In the genomic region with DNA sequence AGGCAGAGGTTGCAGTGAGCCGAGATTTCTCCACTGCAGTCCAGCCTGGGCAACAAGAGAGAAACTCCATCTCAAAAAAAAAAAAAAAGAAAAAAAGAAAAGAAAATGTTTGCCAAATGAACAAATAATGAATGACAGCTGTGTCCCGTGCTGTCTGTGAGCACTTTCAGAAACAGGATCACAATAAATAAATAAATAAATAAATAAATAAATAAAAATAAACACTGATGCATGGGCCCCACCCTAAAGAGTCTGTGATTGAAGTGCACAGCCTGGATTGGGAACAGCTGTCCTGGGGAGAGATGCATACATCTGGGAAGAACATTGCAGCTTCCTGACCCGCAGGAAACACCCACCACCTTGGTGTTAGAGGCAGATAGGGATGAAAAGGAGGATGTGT, we compare ENCODE assay signal across 24 cellular contexts.
DNase-seq lines count a peak whose midpoint lies in the region; ATAC-seq, FAIRE-seq and TF ChIP-seq lines count a peak whose summit lies in the region.
"Had no signal": no experiment of that assay in that cellular context is flagged by ENCODE, and none has a peak within 500 bp of the region (broad histone marks: within the 10 kb centered on the region; RNA-seq: fewer than 3 reads in every experiment).

No MANE protein-coding gene starts in this region.

- H3K9ac ChIP-seq in neuronal stem cell (ENCODE audit: low read depth, low read length, poor library complexity): no peak overlapping the region
- H3K9ac ChIP-seq: BLaER1 had no signal

- no peak overlapping the region for H4K91ac ChIP-seq in neuronal stem cell (ENCODE audit: low read depth, low read length, poor library complexity)

- H3K27ac ChIP-seq in A549 (no peak overlapping the region), neuronal stem cell (replicated peaks; ENCODE audit: low read length) (no peak overlapping the region)
- H3K27ac ChIP-seq: 22Rv1, BLaER1 had no signal

- H3K18ac ChIP-seq in neuronal stem cell (ENCODE audit: low read length): peak overlapping the region; percentile 13

- ATAC-seq in A549 (no peak), HG03565 (IDR thresholded peaks at IDR 0.05; ENCODE audit: unreplicated experiment) (no peak), HG02642 (IDR thresholded peaks at IDR 0.05; ENCODE audit: poor library complexity, unreplicated experiment) (no peak)
- ATAC-seq: GM12878 had no signal

- peak overlapping the region; percentile 31 for H3K23ac ChIP-seq in neuronal stem cell (ENCODE audit: low read depth, low read length, poor library complexity)

- H3K4me3 ChIP-seq in A549 (no peak overlapping the region), neuronal stem cell (ENCODE audit: low read length in 2 of 2) (no peak overlapping the region)
- H3K4me3 ChIP-seq: BLaER1, GM12878 had no signal

- no peak for FAIRE-seq in A549 (lab: Jason Lieb, UNC)
- FAIRE-seq: GM12878, GM12892, GM18507 had no signal

- no peaks in the 10 kb centered on the region for H3K4me1 ChIP-seq in A549
- no peaks in the 10 kb centered on the region for H3K4me1 ChIP-seq in neuronal stem cell (ENCODE audit: control insufficient read depth in 2 of 2, insufficient read depth in 1 of 2, low read depth in 1 of 2, low read length in 2 of 2)
- H3K4me1 ChIP-seq: BE2C, BLaER1 had no signal

- H3K9me3 ChIP-seq in A549: no peaks in the 10 kb centered on the region
- peaks cover 0 to 4% of the 10 kb centered on the region in 2 donors for H3K9me3 ChIP-seq in neuronal stem cell (replicated peaks in 1 of 2; ENCODE audit: control insufficient read depth in 2 of 2, insufficient read depth in 1 of 2, low read depth in 1 of 2, low read length in 2 of 2)
- H3K9me3 ChIP-seq: BE2C, BLaER1 had no signal

- TF ChIP-seq POLR2A in A549 (IDR thresholded peaks at IDR 0.05; ENCODE audit: low read length): no peak

- TF ChIP-seq CTCF in A549 (IDR thresholded peaks at IDR 0.05): no peak

- DNase-seq in A549 (ENCODE audit: low read depth in 1 of 2, low spot score in 1 of 2) (no peak), LHCN-M2 (ENCODE audit: low read depth) (peak; percentile 26), neuronal stem cell (ENCODE audit: low spot score) (no peak)
- DNase-seq: ACHN; BE2C; C1 segment of cervical spinal cord; CD4-positive, alpha-beta memory T cell; CD4-positive, CD25-positive, alpha-beta regulatory T cell; CD8-positive, alpha-beta memory T cell; COR-L47; DMS 273 treated with DMSO at 0.1 percent for 48 hours; DMS153; DMS53; DMS79; DND-41; EL; GDM1 had no signal

- WGBS in A549 (ENCODE audit: missing lambda C conversion rate): 13% methylated on average over 3 of the region's 3 CpGs
- no CpG with 5 or more reads among the region's 3 CpGs for WGBS in neuronal stem cell (ENCODE audit: extremely low coverage in 2 of 2, insufficient read length in 2 of 2, insufficient replicate concordance in 1 of 2), 2 donors

- no peak overlapping the region for H2BK5ac ChIP-seq in neuronal stem cell (ENCODE audit: low read length)

- no peak overlapping the region for H4K8ac ChIP-seq in neuronal stem cell (ENCODE audit: low read depth, low read length)

- no peaks in the 10 kb centered on the region for H3K36me3 ChIP-seq in neuronal stem cell (replicated peaks in 1 of 2; ENCODE audit: control insufficient read depth in 2 of 2, insufficient read depth in 2 of 2, low read length in 2 of 2)
- H3K36me3 ChIP-seq: BE2C, BLaER1 had no signal

- H2AFZ ChIP-seq in neuronal stem cell (ENCODE audit: low read length): no peak overlapping the region

- H2BK12ac ChIP-seq in neuronal stem cell (ENCODE audit: low read length): no peak overlapping the region

- no peak for TF ChIP-seq RAD21 in A549 (conservative IDR thresholded peaks at IDR 0.05 in 1 of 2, IDR thresholded peaks at IDR 0.05 in 1 of 2)

- H3K4me2 ChIP-seq in A549: no peak overlapping the region
- no peak overlapping the region for H3K4me2 ChIP-seq in neuronal stem cell (ENCODE audit: insufficient read depth, low read length, poor library complexity, severe bottlenecking)
- H3K4me2 ChIP-seq: BLaER1 had no signal

- H3K79me1 ChIP-seq in neuronal stem cell (ENCODE audit: low read depth, low read length): no peaks in the 10 kb centered on the region

- H2BK120ac ChIP-seq in neuronal stem cell (ENCODE audit: low read depth, low read length): no peak overlapping the region

- no peak overlapping the region for H2AK5ac ChIP-seq in neuronal stem cell (ENCODE audit: low read depth, low read length)

- POLR2A ChIA-PET in A549 (lab: Yijun Ruan, JAX): no interaction called here

- no peaks in the 10 kb centered on the region for H3K27me3 ChIP-seq in neuronal stem cell (ENCODE audit: control insufficient read depth in 3 of 3, insufficient read depth in 3 of 3, low read depth in 1 of 3, low read length in 3 of 3)
- H3K27me3 ChIP-seq: BE2C, BLaER1 had no signal

- no peak overlapping the region for H3K14ac ChIP-seq in neuronal stem cell (ENCODE audit: low read length)

- H3K4ac ChIP-seq in neuronal stem cell (ENCODE audit: low read length): no peak overlapping the region

- TF ChIP-seq EP300 in A549 (IDR thresholded peaks at IDR 0.05): no peak

- H2BK15ac ChIP-seq in neuronal stem cell (ENCODE audit: low read length): no peak overlapping the region

- CTCF ChIA-PET in A549 (lab: Yijun Ruan, JAX): interaction anchor here (0.8 to 2.5 kb wide), 4 partner anchors 96 to 308 kb away, joined by 3 to 9 read pairs (median 4); no protein-coding TSS in a partner anchor

TF ChIP-seq in A549, 52 proteins besides CTCF, POLR2A, EP300 and RAD21:
- TF ChIP-seq SREBF2 (IDR thresholded peaks at IDR 0.05) (no peak), HOXA7 (CRISPR knock-in tag; IDR thresholded peaks at IDR 0.05) (no peak), ZC3H11A (IDR thresholded peaks at IDR 0.05) (peak; percentile 39)
- TF ChIP-seq, protein P1, sequence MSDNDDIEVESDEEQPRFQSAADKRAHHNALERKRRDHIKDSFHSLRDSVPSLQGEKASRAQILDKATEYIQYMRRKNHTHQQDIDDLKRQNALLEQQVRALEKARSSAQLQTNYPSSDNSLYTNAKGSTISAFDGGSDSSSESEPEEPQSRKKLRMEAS (IDR thresholded peaks at IDR 0.05): no peak
